Comparison of ENCODE assay signal across 22 cellular contexts in the genomic region with DNA sequence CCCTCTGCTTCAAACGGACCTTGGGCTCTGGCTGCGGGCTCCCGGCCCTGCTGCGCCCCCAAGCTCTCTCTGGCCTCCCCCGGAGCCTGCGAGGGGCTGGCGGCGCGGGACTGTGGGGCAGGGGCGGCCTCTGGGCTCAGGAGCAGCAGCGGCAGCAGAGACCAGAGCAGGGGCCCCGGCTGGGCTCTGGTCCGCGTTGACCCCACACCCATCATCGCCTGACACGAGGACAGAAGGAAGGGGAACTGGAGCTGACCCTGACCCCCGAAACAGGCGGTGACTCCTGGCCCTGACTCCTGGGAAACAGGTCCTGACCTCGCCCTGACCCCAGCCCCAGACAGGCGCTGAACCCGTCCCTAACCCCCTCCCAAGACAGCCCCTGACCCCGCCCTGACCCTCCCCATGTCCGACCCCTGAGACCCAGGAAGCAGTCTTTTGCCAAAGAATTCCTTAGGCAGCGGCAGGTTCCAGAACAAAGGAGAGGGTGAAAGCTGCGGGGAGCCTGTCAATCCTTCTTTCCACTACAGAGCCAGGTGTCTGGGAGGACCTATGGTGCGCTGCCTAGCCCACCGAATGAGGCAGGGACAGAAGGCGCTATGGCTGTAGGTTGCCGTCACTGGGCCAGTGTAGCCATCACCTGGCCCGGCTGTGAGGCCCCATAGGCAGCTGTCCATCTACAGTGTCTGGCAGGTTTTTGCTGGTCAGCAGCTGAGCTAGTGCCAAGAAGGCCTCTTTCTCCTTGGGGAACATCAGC.
A peak's percentile ranks its signal among the peaks of the same experiment; 100 is the strongest.
DNase-seq lines count a peak whose midpoint lies in the region; ATAC-seq, FAIRE-seq and TF ChIP-seq lines count a peak whose summit lies in the region.
"Had no signal": no experiment of that assay in that cellular context is flagged by ENCODE, and none has a peak within 500 bp of the region (broad histone marks: within the 10 kb centered on the region; RNA-seq: fewer than 3 reads in every experiment).

No MANE protein-coding gene starts in this region.

- intact Hi-C loops in HepG2 (cut with micrococcal nuclease; ENCODE audit: unreplicated experiment): loop anchor here (5.0 kb wide), 1 partner anchor 262 kb away; no protein-coding TSS in a partner anchor
- intact Hi-C loops in A673 (cut with micrococcal nuclease; ENCODE audit: unreplicated experiment): no loop called here
- intact Hi-C loops in naive thymus-derived CD4-positive, alpha-beta T cell (cut with micrococcal nuclease): no loop called here

- POLR2A ChIA-PET in WTC11 (lab: Charles Lee) (interaction anchor here (0.7 kb wide), 1 partner anchor 13 kb away, joined by 3 read pairs; no protein-coding TSS in a partner anchor), HepG2 (lab: Yijun Ruan, JAX) (interaction anchor here (1.1 kb wide), 1 partner anchor 17 kb away, joined by 3 read pairs; no protein-coding TSS in a partner anchor), A673 (lab: Charles Lee; ENCODE audit: low non-redundant PET) (no interaction called here)
- POLR2A ChIA-PET in naive thymus-derived CD4-positive, alpha-beta T cell (lab: Charles Lee): no interaction called here

- BruUV-seq in HepG2 (replicated peaks; lab: Mats Ljungman, UMichigan) (no TSS peak), A673 (replicated peaks; lab: Mats Ljungman, UMichigan) (no TSS peak)

- 0 out of 2 replicates have a peak overlapping the region, but pooled peaks have one; percentile 36 for H3K9ac ChIP-seq in HepG2 (ENCODE audit: insufficient read depth, low read depth, low read length)

- H3K27ac Mint-ChIP-seq in WTC11 (no peak overlapping the region), osteocyte (ENCODE audit: unreplicated experiment) (no peak overlapping the region)
- H3K27ac Mint-ChIP-seq in naive thymus-derived CD4-positive, alpha-beta T cell: no peak overlapping the region
- H3K27ac Mint-ChIP-seq: CD4-positive, CD25-positive, alpha-beta regulatory T cell had no signal

- H3K27me3 ChIP-seq in H7 (ENCODE audit: control insufficient read depth, insufficient read depth, low read length): no peaks in the 10 kb centered on the region
- H3K27me3 ChIP-seq in HepG2 (ENCODE audit: control insufficient read depth in 1 of 2, insufficient read depth in 2 of 2, low read length in 2 of 2): peaks cover 0 to 3% of the 10 kb centered on the region in 2 experiments; a peak in 2 of 5 replicates
- no peaks in the 10 kb centered on the region for H3K27me3 ChIP-seq in A673 (replicated peaks; ENCODE audit: insufficient read depth, low read depth, low read length, poor library complexity)
- no peaks in the 10 kb centered on the region for H3K27me3 ChIP-seq in naive thymus-derived CD4-positive, alpha-beta T cell (ENCODE audit: control insufficient read depth in 2 of 2, insufficient read depth in 2 of 2, low read length in 2 of 2)
- H3K27me3 ChIP-seq: SJSA1 had no signal

- H2AFZ ChIP-seq in HepG2 (ENCODE audit: low read length): no peak overlapping the region

- no peaks in the 10 kb centered on the region for H3K27me3 Mint-ChIP-seq in WTC11 (ENCODE audit: low read depth)
- H3K27me3 Mint-ChIP-seq in osteocyte (ENCODE audit: unreplicated experiment): no peaks in the 10 kb centered on the region
- peaks cover 4 to 18% (median 7%) of the 10 kb centered on the region in 5 donors for H3K27me3 Mint-ChIP-seq in naive thymus-derived CD4-positive, alpha-beta T cell

- H3K36me3 ChIP-seq in H7 (replicated peaks; ENCODE audit: control insufficient read depth, insufficient read depth, low read length) (no peaks in the 10 kb centered on the region), HepG2 (replicated peaks in 1 of 2; ENCODE audit: control insufficient read depth in 1 of 2, insufficient read depth in 2 of 2, low read length in 2 of 2) (no peaks in the 10 kb centered on the region), A673 (ENCODE audit: insufficient read depth, low read length, poor library complexity, severe bottlenecking) (no peaks in the 10 kb centered on the region)
- no peaks in the 10 kb centered on the region for H3K36me3 ChIP-seq in naive thymus-derived CD4-positive, alpha-beta T cell (ENCODE audit: control insufficient read depth in 2 of 3, insufficient read depth in 3 of 3, low read length in 3 of 3)
- H3K36me3 ChIP-seq: SJSA1 had no signal

- DNase-seq in H7 (peak; percentile 76), WTC11 (ENCODE audit: low spot score) (peak; percentile 25), HepG2 (ENCODE audit: low spot score) (no peak), osteocyte (ENCODE audit: extremely low spot score, unreplicated experiment) (peak; percentile 65), A673 (ENCODE audit: low spot score) (no peak)
- DNase-seq in naive thymus-derived CD4-positive, alpha-beta T cell: no peak
- DNase-seq: DMS 273 treated with DMSO at 0.1 percent for 48 hours, DND-41, GOT3, KBM-7, MM.1S, NCI-H1048, NCI-H1417 treated with DMSO at 0.1 percent for 48 hours, NCI-H1930, NCI-H510A, NCI-H748 treated with DMSO at 0.1 percent for 48 hours, OCI-M1 had no signal

- TF ChIP-seq POLR2A in HepG2 (IDR thresholded peaks at IDR 0.05; ENCODE audit: insufficient read depth in 1 of 2, low read depth in 2 of 2, low read length in 2 of 2): no peak

- no peaks in the 10 kb centered on the region for H4K20me1 ChIP-seq in HepG2 (ENCODE audit: insufficient read depth, low read length)

- no peak for TF ChIP-seq RAD21 in HepG2 (CRISPR knock-in tag; IDR thresholded peaks at IDR 0.05)

- H3K27ac ChIP-seq in HepG2 (ENCODE audit: extremely low read length, insufficient read depth, low read length): no peak overlapping the region
- no peak overlapping the region for H3K27ac ChIP-seq in A673 (ENCODE audit: low read depth, low read length, poor library complexity, severe bottlenecking)
- no peak overlapping the region for H3K27ac ChIP-seq in naive thymus-derived CD4-positive, alpha-beta T cell (ENCODE audit: low read depth, low read length)
- H3K27ac ChIP-seq: SJSA1 had no signal

- TF ChIP-seq CTCF in WTC11 (IDR thresholded peaks at IDR 0.05) (no peak), HepG2 (CRISPR knock-in tag; IDR thresholded peaks at IDR 0.05) (peak; percentile 12; the same call in 1 of the 2 replicates), osteocyte (IDR thresholded peaks at IDR 0.05) (no peak), A673 (conservative IDR thresholded peaks at IDR 0.05; ENCODE audit: low read depth, low read length) (no peak)

- H3K79me2 ChIP-seq in HepG2 (ENCODE audit: insufficient read depth, low read length): no peaks in the 10 kb centered on the region

- 7% methylated on average over 6 of the region's 30 CpGs for WGBS in HepG2 (ENCODE audit: low lambda C conversion rate)

- H3K4me3 Mint-ChIP-seq in WTC11 (no peak overlapping the region), osteocyte (ENCODE audit: unreplicated experiment) (no peak overlapping the region)
- no peak overlapping the region for H3K4me3 Mint-ChIP-seq in naive thymus-derived CD4-positive, alpha-beta T cell
- H3K4me3 Mint-ChIP-seq: CD4-positive, CD25-positive, alpha-beta regulatory T cell had no signal

- H3K4me2 ChIP-seq in HepG2 (ENCODE audit: low read depth, low read length): peak overlapping the region; percentile 79

- CTCF ChIA-PET in WTC11 (lab: Charles Lee): interaction anchor here (1.0 to 1.9 kb wide), 2 partner anchors 14 to 50 kb away, joined by 4 to 11 read pairs; no protein-coding TSS in a partner anchor
- CTCF ChIA-PET in HepG2 (lab: Yijun Ruan, JAX; ENCODE audit: low intra/inter-chr PET ratio, low total read pairs): no interaction called here
- CTCF ChIA-PET in A673 (lab: Charles Lee): no interaction called here
- CTCF ChIA-PET in naive thymus-derived CD4-positive, alpha-beta T cell (lab: Charles Lee): no interaction called here

- no peak overlapping the region for H3K4me3 ChIP-seq in H7 (ENCODE audit: insufficient read depth, low read depth, low read length)
- peak overlapping the region; percentile 57 to 69 (median 59); a peak in 4 of 6 replicates for H3K4me3 ChIP-seq in HepG2 (replicated peaks in 1 of 3; ENCODE audit: insufficient read depth in 1 of 3, low read depth in 2 of 3, low read length in 3 of 3)
- no peak overlapping the region for H3K4me3 ChIP-seq in A673 (ENCODE audit: low read depth, low read length, poor library complexity, severe bottlenecking)
- no peak overlapping the region for H3K4me3 ChIP-seq in naive thymus-derived CD4-positive, alpha-beta T cell (ENCODE audit: low read length)
- H3K4me3 ChIP-seq: SJSA1 had no signal

- H3K9me3 ChIP-seq in HepG2 (ENCODE audit: low read length) (no peaks in the 10 kb centered on the region), A673 (ENCODE audit: low read depth, low read length, poor library complexity, severe bottlenecking) (no peaks in the 10 kb centered on the region)
- H3K9me3 ChIP-seq in naive thymus-derived CD4-positive, alpha-beta T cell (ENCODE audit: control insufficient read depth in 2 of 3, low read length in 3 of 3): no peaks in the 10 kb centered on the region
- H3K9me3 ChIP-seq: SJSA1 had no signal

- no peaks in the 10 kb centered on the region for H3K36me3 Mint-ChIP-seq in WTC11
- H3K36me3 Mint-ChIP-seq in osteocyte (ENCODE audit: unreplicated experiment): no peaks in the 10 kb centered on the region
- peaks cover 0 to 3% (median 0%) of the 10 kb centered on the region in 5 donors for H3K36me3 Mint-ChIP-seq in naive thymus-derived CD4-positive, alpha-beta T cell
- H3K36me3 Mint-ChIP-seq: CD4-positive, CD25-positive, alpha-beta regulatory T cell had no signal

- H3K9me3 Mint-ChIP-seq in WTC11: no peaks in the 10 kb centered on the region
- H3K9me3 Mint-ChIP-seq in osteocyte (ENCODE audit: unreplicated experiment): no peaks in the 10 kb centered on the region
- H3K9me3 Mint-ChIP-seq in naive thymus-derived CD4-positive, alpha-beta T cell: peaks cover 0 to under 1% (median 0%) of the 10 kb centered on the region in 11 donors

- TF ChIP-seq EP300 in HepG2 (IDR thresholded peaks at IDR 0.05; ENCODE audit: low read depth in 2 of 2, low read length in 2 of 2) (no peak), HepG2 (CRISPR knock-in tag; IDR thresholded peaks at IDR 0.05; ENCODE audit: borderline replicate concordance) (no peak)

- H3K4me1 ChIP-seq in HepG2 (ENCODE audit: insufficient read depth, low read length): peaks cover 30% of the 10 kb centered on the region
- no peaks in the 10 kb centered on the region for H3K4me1 ChIP-seq in A673 (ENCODE audit: insufficient read depth, low read length, poor library complexity, severe bottlenecking)
- no peaks in the 10 kb centered on the region for H3K4me1 ChIP-seq in naive thymus-derived CD4-positive, alpha-beta T cell (ENCODE audit: control insufficient read depth in 2 of 2, insufficient read depth in 2 of 2, low read length in 2 of 2)
- H3K4me1 ChIP-seq: SJSA1 had no signal

- H3K4me1 Mint-ChIP-seq in WTC11 (0 out of 2 replicates have a peak, but pooled peaks cover 2% of the 10 kb centered on the region), osteocyte (ENCODE audit: unreplicated experiment) (peaks cover 20% of the 10 kb centered on the region)
- H3K4me1 Mint-ChIP-seq in naive thymus-derived CD4-positive, alpha-beta T cell: no peaks in the 10 kb centered on the region
- H3K4me1 Mint-ChIP-seq: CD4-positive, CD25-positive, alpha-beta regulatory T cell had no signal

- FAIRE-seq in HepG2 (lab: Jason Lieb, UNC): no peak
- FAIRE-seq: GM12891, RCC 7860 had no signal

- peak; percentile 62 for ATAC-seq in WTC11
- peak; percentile 81 for ATAC-seq in HepG2
- ATAC-seq in HG02678 (IDR thresholded peaks at IDR 0.05; ENCODE audit: unreplicated experiment): no peak
- no peak for ATAC-seq in naive thymus-derived CD4-positive, alpha-beta T cell

- in situ Hi-C loops in HepG2 (cut with HindIII; ENCODE audit: extremely low pct_ligation_motif_present, low pct_unique_long_range_greater_than_20kb): no loop called here

Comparison
In these comparisons a context has a peak if more than half of its experiments do, and no peak if none do; other contexts are left out.
1. DNase-seq: peak in H7 (single experiment), WTC11 (single experiment) and osteocyte (single experiment); none in HepG2 (single experiment), A673 (single experiment) and naive thymus-derived CD4-positive, alpha-beta T cell (0 of 9).
2. H3K4me3 ChIP-seq: peak in HepG2 (3 of 3); none in H7 (single experiment), A673 (single experiment) and naive thymus-derived CD4-positive, alpha-beta T cell (single experiment).
3. ATAC-seq: peak in WTC11 (single experiment) and HepG2 (single experiment); none in HG02678 (single experiment) and naive thymus-derived CD4-positive, alpha-beta T cell (single experiment).
4. POLR2A ChIA-PET loops: an anchor here in WTC11 (0.7 kb wide) and HepG2 (1.1 kb wide); none called in A673 and naive thymus-derived CD4-positive, alpha-beta T cell.